Comparison of ENCODE assay signal across 9 cellular contexts in the genomic region with DNA sequence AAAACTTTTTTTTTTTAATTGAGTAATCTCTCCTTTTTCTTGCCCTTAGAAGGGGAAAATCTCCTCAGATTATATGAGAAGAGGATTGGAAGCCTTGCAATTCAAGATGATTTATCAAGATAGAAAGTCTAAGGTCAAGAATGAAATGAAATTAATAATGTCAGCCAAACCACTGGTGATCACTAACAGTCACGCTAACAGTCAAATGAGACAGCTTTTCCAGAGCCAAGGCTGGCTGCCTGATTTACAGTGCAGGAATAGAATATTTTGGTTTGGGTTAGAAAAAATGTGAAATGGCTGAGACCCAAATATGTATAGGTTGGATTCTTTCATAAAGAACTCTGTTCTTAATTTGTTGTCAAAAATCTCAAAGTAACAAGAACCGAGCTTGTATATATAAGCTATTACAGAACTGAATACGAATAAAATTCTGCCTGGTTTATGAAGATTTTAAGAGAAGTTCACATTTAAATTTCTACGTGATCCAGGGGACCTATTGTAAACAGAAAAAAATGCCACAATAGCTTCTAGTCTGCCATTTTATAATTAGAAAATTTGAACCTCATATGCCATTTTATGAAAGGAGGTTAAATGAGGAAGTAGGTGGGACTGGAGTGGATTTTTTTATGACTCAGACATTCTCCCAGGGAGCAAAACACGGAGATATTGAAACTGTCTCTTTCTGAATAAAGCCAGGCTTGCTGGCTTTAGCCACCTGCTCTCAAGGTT.
A peak's percentile ranks its signal among the peaks of the same experiment; 100 is the strongest.
DNase-seq lines count a peak whose midpoint lies in the region; ATAC-seq, FAIRE-seq and TF ChIP-seq lines count a peak whose summit lies in the region.
"Had no signal": no experiment of that assay in that cellular context is flagged by ENCODE, and none has a peak within 500 bp of the region (broad histone marks: within the 10 kb centered on the region; RNA-seq: fewer than 3 reads in every experiment).

No MANE protein-coding gene starts in this region.

- DNase-seq in AG10803 (ENCODE audit: low read depth), result peak; percentile 97
- peak; percentile 40 for DNase-seq in HTR-8/SVneo (ENCODE audit: insufficient read length, low spot score)
- DNase-seq in astrocyte (ENCODE audit: low read depth), result peak; percentile 92
- peak; percentile 79 for DNase-seq in kidney tubule cell (ENCODE audit: low spot score)
- DNase-seq in D721Med (ENCODE audit: insufficient read length, low spot score), result no peak
- no peak for DNase-seq in DMS153 treated with DMSO at 0.1 percent for 48 hours (lab: John Stamatoyannopoulos, UW; ENCODE audit: unreplicated experiment)
- no peak for DNase-seq in HuH-7 (ENCODE audit: low spot score)
- DNase-seq: activated CD8-positive, alpha-beta T cell treated with anti-CD3 and anti-CD28 coated beads, Interleukin-2, amount 10 ng/mL, durations not matched to agents 7 days and 5 days had no signal

- H3K36me3 ChIP-seq in astrocyte (ENCODE audit: insufficient read depth, low read length), result no peaks in the 10 kb centered on the region

- H3K4me3 ChIP-seq in AG10803 (ENCODE audit: low read length) (peak overlapping the region; percentile 34), astrocyte (ENCODE audit: insufficient read depth, low read depth, low read length) (no peak overlapping the region)

- FAIRE-seq in HTR-8/SVneo (lab: Jason Lieb, UNC) (no peak), astrocyte (lab: Jason Lieb, UNC) (no peak), D721Med (lab: Jason Lieb, UNC) (no peak)

- peak overlapping the region; percentile 74 for H3K9ac ChIP-seq in astrocyte (ENCODE audit: low read length)

- H3K27ac Mint-ChIP-seq in astrocyte (ENCODE audit: unreplicated experiment), result peak overlapping the region; percentile 41
- H3K27ac Mint-ChIP-seq: activated CD8-positive, alpha-beta T cell treated with anti-CD3 and anti-CD28 coated beads, Interleukin-2, amount 10 ng/mL, durations not matched to agents 7 days and 5 days had no signal

- peaks cover 39% of the 10 kb centered on the region for H3K4me1 Mint-ChIP-seq in astrocyte (ENCODE audit: low read depth, unreplicated experiment)

- H3K27me3 ChIP-seq in astrocyte (ENCODE audit: insufficient read depth, low read length), result no peaks in the 10 kb centered on the region

- H3K27me3 Mint-ChIP-seq in astrocyte (ENCODE audit: low read depth, unreplicated experiment), result no peaks in the 10 kb centered on the region

- H2AFZ ChIP-seq in astrocyte (ENCODE audit: low read depth, low read length), result no peak overlapping the region

- no peak overlapping the region for H3K4me3 Mint-ChIP-seq in astrocyte (ENCODE audit: unreplicated experiment)
- H3K4me3 Mint-ChIP-seq: activated CD8-positive, alpha-beta T cell treated with anti-CD3 and anti-CD28 coated beads, Interleukin-2, amount 10 ng/mL, durations not matched to agents 7 days and 5 days had no signal

- peaks cover 31% of the 10 kb centered on the region for H3K4me1 ChIP-seq in astrocyte (ENCODE audit: insufficient read depth, low read length)

- no peak for TF ChIP-seq CTCF in AG10803 (conservative IDR thresholded peaks at IDR 0.05; ENCODE audit: low read length)
- no peak for TF ChIP-seq CTCF in astrocyte (IDR thresholded peaks at IDR 0.05; ENCODE audit: insufficient read depth, low read depth, low read length)
- TF ChIP-seq CTCF in D721Med (IDR thresholded peaks at IDR 0.05; ENCODE audit: insufficient read depth, missing control alignments), result no peak

- H4K20me1 ChIP-seq in astrocyte (ENCODE audit: insufficient read depth, low read length), result no peaks in the 10 kb centered on the region

- H3K79me2 ChIP-seq in astrocyte (ENCODE audit: insufficient read depth, low read length), result no peaks in the 10 kb centered on the region

- H3K9me3 ChIP-seq in astrocyte (ENCODE audit: insufficient read depth, low read depth, low read length), result no peaks in the 10 kb centered on the region

- peak overlapping the region; percentile 68 for H3K4me2 ChIP-seq in astrocyte (ENCODE audit: low read length)

- H3K27ac ChIP-seq in astrocyte (ENCODE audit: low read depth, low read length), result peak overlapping the region; percentile 91

- H3K36me3 Mint-ChIP-seq in astrocyte (ENCODE audit: low read depth, unreplicated experiment), result no peaks in the 10 kb centered on the region

- no peaks in the 10 kb centered on the region for H3K9me3 Mint-ChIP-seq in astrocyte (ENCODE audit: unreplicated experiment)

- no peak for ATAC-seq in HG02571 (IDR thresholded peaks at IDR 0.05; ENCODE audit: unreplicated experiment)
- ATAC-seq: activated CD8-positive, alpha-beta T cell treated with anti-CD3 and anti-CD28 coated beads, Interleukin-2, amount 10 ng/mL, durations not matched to agents 7 days and 5 days had no signal

Comparison
In these comparisons a context has a peak if more than half of its experiments do, and no peak if none do; other contexts are left out.
1. DNase-seq: peak in AG10803 (single experiment), HTR-8/SVneo (single experiment), astrocyte (single experiment) and kidney tubule cell (single experiment); none in D721Med (single experiment), DMS153 treated with DMSO at 0.1 percent for 48 hours (single experiment) and HuH-7 (single experiment).